ENCODE assay signal across 25 cellular contexts in genomic region chr2:111149882-111150455, GRCh38. TPM values are rescaled to one million over a fixed set of nuclear protein-coding genes. Genes with fewer than 3 reads are reported as not detected.
DNase-seq lines count a peak whose midpoint lies in the region; ATAC-seq, FAIRE-seq and TF ChIP-seq lines count a peak whose summit lies in the region.
"Had no signal": no experiment of that assay in that cellular context is flagged by ENCODE, and none has a peak within 500 bp of the region (broad histone marks: within the 10 kb centered on the region; RNA-seq: fewer than 3 reads in every experiment).

No MANE protein-coding gene starts in this region.

- H3K36me3 Mint-ChIP-seq in HFFc6 (ENCODE audit: low read depth) (no peaks in the 10 kb centered on the region), naive B cell (peaks cover 12 to 37% of the 10 kb centered on the region in 2 donors)
- peaks cover 63% of the 10 kb centered on the region for H3K36me3 Mint-ChIP-seq in activated CD4-positive, alpha-beta memory T cell treated with anti-CD3 and anti-CD28 coated beads for 36 hours

- H3K27ac ChIP-seq in A549 (no peak overlapping the region), transverse colon (no peak overlapping the region)
- H3K27ac ChIP-seq: HL-60, RWPE1 had no signal

- DNase-seq in A549 (ENCODE audit: low read depth in 1 of 2, low spot score in 1 of 2) (no peak), HFFc6 (no peak), dermis microvascular lymphatic vessel endothelial cell (ENCODE audit: low read depth in 2 of 2) (peak; percentile 52 to 61), naive B cell (no peak), transverse colon (no peak), NCI-H128 (lab: John Stamatoyannopoulos, UW; ENCODE audit: unreplicated experiment) (no peak), ACHN (no peak)
- no peak for DNase-seq in activated CD4-positive, alpha-beta memory T cell treated with anti-CD3 and anti-CD28 coated beads for 36 hours
- DNase-seq: C1 segment of cervical spinal cord; Caco-2; CD4-positive, alpha-beta memory T cell; GOT3; NCI-H1048; NCI-H1417 treated with DMSO at 0.1 percent for 48 hours; NCI-H1694 treated with DMSO at 0.1 percent for 48 hours; NCI-H526 treated with DMSO at 0.1 percent for 48 hours; SHP77 treated with DMSO at 0.1 percent for 48 hours had no signal

- no peak for TF ChIP-seq POLR2A in A549 (IDR thresholded peaks at IDR 0.05; ENCODE audit: low read length)
- no peak for TF ChIP-seq POLR2A in transverse colon (IDR thresholded peaks at IDR 0.05)

- H3K4me3 ChIP-seq in A549 (no peak overlapping the region), transverse colon (no peak overlapping the region)
- H3K4me3 ChIP-seq: GM12878, HAP-1 had no signal

- no peak for TF ChIP-seq EP300 in A549 (IDR thresholded peaks at IDR 0.05)
- TF ChIP-seq EP300 in transverse colon (IDR thresholded peaks at IDR 0.05; ENCODE audit: low read depth), result no peak

- TF ChIP-seq CTCF in A549 (IDR thresholded peaks at IDR 0.05) (no peak), HFFc6 (IDR thresholded peaks at IDR 0.05) (0 out of 2 replicates have a peak, but pooled peaks have one; percentile 15), transverse colon (IDR thresholded peaks at IDR 0.05) (no peak)

- no peak overlapping the region for H3K27ac Mint-ChIP-seq in HFFc6
- H3K27ac Mint-ChIP-seq in naive B cell, result peak overlapping the region in 4 of 6 donors; percentile 34 to 69 (median 54)
- H3K27ac Mint-ChIP-seq in activated CD4-positive, alpha-beta memory T cell treated with anti-CD3 and anti-CD28 coated beads for 36 hours, result no peak overlapping the region
- H3K27ac Mint-ChIP-seq: CD4-positive, alpha-beta memory T cell; IgD-negative memory B cell had no signal

- POLR2A ChIA-PET in A549 (lab: Yijun Ruan, JAX), result no interaction called here
- POLR2A ChIA-PET in activated CD4-positive, alpha-beta memory T cell treated with anti-CD3 and anti-CD28 coated beads for 36 hours (lab: Charles Lee), result interaction anchor here (0.8 kb wide), 1 partner anchor 40 kb away, joined by 3 read pairs; no protein-coding TSS in a partner anchor

- H3K36me3 ChIP-seq in transverse colon, result peaks cover 0 to 27% (median 0%) of the 10 kb centered on the region in 4 donors

- peak; percentile 29 to 32; a peak in 2 of 5 replicates for TF ChIP-seq RAD21 in A549 (conservative IDR thresholded peaks at IDR 0.05 in 1 of 2, IDR thresholded peaks at IDR 0.05 in 1 of 2)

- H3K4me3 Mint-ChIP-seq in HFFc6 (no peak overlapping the region), naive B cell (no peak overlapping the region)
- H3K4me3 Mint-ChIP-seq in activated CD4-positive, alpha-beta memory T cell treated with anti-CD3 and anti-CD28 coated beads for 36 hours, result no peak overlapping the region
- H3K4me3 Mint-ChIP-seq: CD4-positive, alpha-beta memory T cell; IgD-negative memory B cell had no signal

- in situ Hi-C loops in transverse colon (cut with MboI; ENCODE audit: low pct_ligation_motif_present in 1 of 4, low pct_unique_long_range_greater_than_20kb in 1 of 4, low sequenced_read_pairs in 3 of 4) (loop anchor here in 1 of 4 donors (25.0 kb wide), 1 partner anchor 338 kb away; no protein-coding TSS in a partner anchor), ACHN (cut with HindIII; ENCODE audit: low pct_ligation_motif_present, low pct_unique_long_range_greater_than_20kb, low sequenced_read_pairs) (no loop called here)

- H3K4me2 ChIP-seq in A549, result no peak overlapping the region

- no peaks in the 10 kb centered on the region for H3K4me1 Mint-ChIP-seq in HFFc6 (ENCODE audit: low read depth)
- H3K4me1 Mint-ChIP-seq in naive B cell, result peaks cover 8 to 28% (median 25%) of the 10 kb centered on the region in 3 donors
- peaks cover 15% of the 10 kb centered on the region for H3K4me1 Mint-ChIP-seq in activated CD4-positive, alpha-beta memory T cell treated with anti-CD3 and anti-CD28 coated beads for 36 hours (ENCODE audit: low read depth)

- ATAC-seq in A549 (no peak), naive B cell (ENCODE audit: low read depth in 2 of 2) (no peak)
- ATAC-seq: GM12878, Panc1 had no signal

- H3K9me3 ChIP-seq in A549 (no peaks in the 10 kb centered on the region), transverse colon (no peaks in the 10 kb centered on the region)
- H3K9me3 ChIP-seq: Caco-2, HAP-1 had no signal

- H3K9me3 Mint-ChIP-seq in HFFc6, result no peaks in the 10 kb centered on the region
- H3K9me3 Mint-ChIP-seq in naive B cell, result no peaks in the 10 kb centered on the region
- no peaks in the 10 kb centered on the region for H3K9me3 Mint-ChIP-seq in activated CD4-positive, alpha-beta memory T cell treated with anti-CD3 and anti-CD28 coated beads for 36 hours
- H3K9me3 Mint-ChIP-seq: CD4-positive, alpha-beta memory T cell; IgD-negative memory B cell had no signal

- intact Hi-C loops in activated CD4-positive, alpha-beta memory T cell treated with anti-CD3 and anti-CD28 coated beads for 36 hours (cut with micrococcal nuclease), result no loop called here
- intact Hi-C loops in transverse colon (cut with DNase I; ENCODE audit: low total_unique reads), result no loop called here

- CTCF ChIA-PET in A549 (lab: Yijun Ruan, JAX), result interaction anchor here (1.4 kb wide), 1 partner anchor 29 kb away, joined by 3 read pairs; the partner anchor contains the start of gene BCL2L11
- CTCF ChIA-PET in activated CD4-positive, alpha-beta memory T cell treated with anti-CD3 and anti-CD28 coated beads for 36 hours (lab: Charles Lee), result no interaction called here

- H3K27me3 Mint-ChIP-seq in HFFc6 (ENCODE audit: insufficient read depth), result no peaks in the 10 kb centered on the region; the same call in 1 of the 2 replicates
- no peaks in the 10 kb centered on the region for H3K27me3 Mint-ChIP-seq in naive B cell
- H3K27me3 Mint-ChIP-seq in activated CD4-positive, alpha-beta memory T cell treated with anti-CD3 and anti-CD28 coated beads for 36 hours, result no peaks in the 10 kb centered on the region
- H3K27me3 Mint-ChIP-seq: CD4-positive, alpha-beta memory T cell; IgD-negative memory B cell had no signal

- H3K27me3 ChIP-seq in transverse colon, result no peaks in the 10 kb centered on the region

- no peak for FAIRE-seq in A549 (lab: Jason Lieb, UNC)
- FAIRE-seq: A204.1, G401.6, GM12878 had no signal

- WGBS in A549 (ENCODE audit: missing lambda C conversion rate), result 97% methylated on average over 7 of the region's 7 CpGs
- 96 to 98% methylated on average over 7 of the region's 7 CpGs for WGBS in transverse colon (ENCODE audit: low coverage in 1 of 2), 2 donors

- H3K4me1 ChIP-seq in A549, result peaks cover 23% of the 10 kb centered on the region
- no peaks in the 10 kb centered on the region for H3K4me1 ChIP-seq in transverse colon
- H3K4me1 ChIP-seq: Caco-2 had no signal

TF ChIP-seq in A549, 52 proteins besides CTCF, POLR2A, EP300 and RAD21:
- TF ChIP-seq ELK1 (IDR thresholded peaks at IDR 0.05; ENCODE audit: low read depth, low read length) (no peak), SMC3 (IDR thresholded peaks at IDR 0.05) (peak; percentile 23; the same call in 1 of the 3 replicates)

RNA-seq across cellular contexts. Expression of gene BCL2L11, which starts 29.3 kb away (rescaled TPM):
- polyA plus RNA-seq in A549 (2011; rRNA removed) (7.4 and 14.5 TPM in 2 replicates), A549 (2017; fragmentation: RNase III; extraction: RNeasy Plus Mini Kit Qiagen cat#74134 plus additional on column Dnase treatment) (9.6 to 17.4 TPM (median 14.5 TPM) in 3 replicates), naive B cell (ENCODE audit: low read depth in 6 of 6) (10 to 100 TPM; 17.2 to 29.7 (median 20.2) TPM)
- polyA plus RNA-seq in A549 (2012; cell fraction: cytosol; rRNA removed), result 3.7 and 5.8 TPM in 2 replicates
- 4.8 and 5.9 TPM in 2 replicates for polyA plus RNA-seq in A549 (2012; cell fraction: nucleus; rRNA removed)
- 15.2 and 16.4 TPM in 2 replicates for polyA minus RNA-seq in A549 (2011; rRNA and poly(A)+ RNA removed)
- total RNA-seq in HFFc6 (2021; fragmentation: NEBNext Ultra II Directional; extraction: Animal tissue kit (Norgen Biotek cat#: 25700)), result under 1 TPM; 0.67 to 0.95 (median 0.81) TPM
- total RNA-seq in dermis microvascular lymphatic vessel endothelial cell (9.5 and 28.2 TPM in 2 replicates), transverse colon (10 to 100 TPM in 3 of 4 donors, 1 to 10 TPM in 1; 8.8 to 41.8 (median 36.1) TPM)
- total RNA-seq in activated CD4-positive, alpha-beta memory T cell treated with anti-CD3 and anti-CD28 coated beads for 36 hours, result 10 to 100 TPM; 21.9 to 25.6 TPM

Comparison
In these comparisons a context has a peak if more than half of its experiments do, and no peak if none do; other contexts are left out.
1. DNase-seq: peak in dermis microvascular lymphatic vessel endothelial cell (2 of 2); none in A549 (0 of 2), HFFc6 (single experiment), naive B cell (single experiment), activated CD4-positive, alpha-beta memory T cell treated with anti-CD3 and anti-CD28 coated beads for 36 hours (single experiment), transverse colon (single experiment), NCI-H128 (single experiment) and ACHN (single experiment).
2. H3K27ac Mint-ChIP-seq: peak in naive B cell (4 of 6); none in HFFc6 (single experiment) and activated CD4-positive, alpha-beta memory T cell treated with anti-CD3 and anti-CD28 coated beads for 36 hours (single experiment).